ENCODE assay signal across 25 cellular contexts in genomic region chr9:78122631-78123030, GRCh38.
DNase-seq lines count a peak whose midpoint lies in the region; TF ChIP-seq lines count a peak whose summit lies in the region.
"Had no signal": no experiment of that assay in that cellular context is flagged by ENCODE, and none has a peak within 500 bp of the region (broad histone marks: within the 10 kb centered on the region; RNA-seq: fewer than 3 reads in every experiment).

No MANE protein-coding gene starts in this region.

- DNase-seq in MCF 10A (ENCODE audit: unreplicated experiment): peak; percentile 75
- DNase-seq in breast epithelium (ENCODE audit: low spot score in 2 of 2): no peak
- DNase-seq in RWPE1 (ENCODE audit: low spot score): peak; percentile 84
- peak; percentile 40 for DNase-seq in fibroblast of mammary gland (ENCODE audit: low read depth)
- DNase-seq in NCI-H128 (lab: John Stamatoyannopoulos, UW; ENCODE audit: unreplicated experiment): no peak
- no peak for DNase-seq in hepatic stellate cell (ENCODE audit: low spot score)
- no peak for DNase-seq in SHP77 (lab: John Stamatoyannopoulos, UW)
- DNase-seq in NCI-H2081 treated with DMSO at 0.1 percent for 48 hours (lab: John Stamatoyannopoulos, UW): no peak
- DNase-seq: activated T-cell treated with anti-CD3 and anti-CD28 coated beads, Interleukin-2, amount 50 U/mL, for 1 hour; amygdala; DMS79; foreskin melanocyte; KBM-7; NCI-H187 treated with DMSO at 0.1 percent for 48 hours; NCI-H2227 treated with DMSO at 0.1 percent for 48 hours; NCI-H748 treated with DMSO at 0.1 percent for 48 hours; small intestine; stimulated activated CD4-positive, alpha-beta T cell treated with anti-CD3 and anti-CD28 coated beads, Interleukin-2, amount 100 ng/mL, for 48 hours; stimulated activated naive CD4-positive, alpha-beta T cell treated with Interleukin-2 at 50 U/mL for 16 hours; T-cell; thyroid gland had no signal

- no TSS peak for BruUV-seq in MCF 10A (replicated peaks; lab: Mats Ljungman, UMichigan)

- intact Hi-C loops in MCF 10A (cut with micrococcal nuclease): loop anchor here (5.0 kb wide), 2 partner anchors 280 to 370 kb away; no protein-coding TSS in a partner anchor
- intact Hi-C loops in breast epithelium (cut with DNase I; ENCODE audit: low total_unique reads): no loop called here

- no peak for TF ChIP-seq CTCF in MCF 10A (IDR thresholded peaks at IDR 0.05; ENCODE audit: unreplicated experiment)
- no peak for TF ChIP-seq CTCF in breast epithelium (IDR thresholded peaks at IDR 0.05)
- no peak for TF ChIP-seq CTCF in RWPE1 (conservative IDR thresholded peaks at IDR 0.05; ENCODE audit: low read depth)
- no peak for TF ChIP-seq CTCF in fibroblast of mammary gland (conservative IDR thresholded peaks at IDR 0.05; ENCODE audit: control insufficient read depth, insufficient read depth, low read depth, low read length)

- H3K36me3 Mint-ChIP-seq in MCF 10A (ENCODE audit: insufficient read depth, unreplicated experiment): no peaks in the 10 kb centered on the region
- H3K36me3 Mint-ChIP-seq: T-cell had no signal

- no peaks in the 10 kb centered on the region for H3K27me3 ChIP-seq in breast epithelium
- H3K27me3 ChIP-seq: cardiac muscle cell, hepatocyte, thyroid gland had no signal

- H3K27me3 Mint-ChIP-seq in MCF 10A (ENCODE audit: insufficient read depth, unreplicated experiment): no peaks in the 10 kb centered on the region

- H3K4me1 Mint-ChIP-seq in MCF 10A (ENCODE audit: insufficient read depth, unreplicated experiment): peaks cover 30% of the 10 kb centered on the region

- H3K27ac ChIP-seq in breast epithelium (no peak overlapping the region), RWPE1 (no peak overlapping the region)
- H3K27ac ChIP-seq: cardiac muscle cell, hepatocyte, thyroid gland had no signal

- H3K4me3 ChIP-seq in breast epithelium: no peak overlapping the region
- no peak overlapping the region for H3K4me3 ChIP-seq in fibroblast of mammary gland (ENCODE audit: control insufficient read depth, low read depth, low read length)
- H3K4me3 ChIP-seq: cardiac muscle cell, HAP-1, hepatocyte, thyroid gland had no signal

- H3K36me3 ChIP-seq in breast epithelium: no peaks in the 10 kb centered on the region
- H3K36me3 ChIP-seq: cardiac muscle cell, HAP-1, thyroid gland had no signal

- no peak for TF ChIP-seq POLR2A in breast epithelium (IDR thresholded peaks at IDR 0.05)

- no peaks in the 10 kb centered on the region for H3K9me3 ChIP-seq in breast epithelium
- H3K9me3 ChIP-seq: HAP-1, thyroid gland had no signal

- no peak overlapping the region for H3K4me3 Mint-ChIP-seq in MCF 10A (ENCODE audit: unreplicated experiment)
- H3K4me3 Mint-ChIP-seq: B cell, T-cell had no signal

- H3K4me1 ChIP-seq in breast epithelium: no peaks in the 10 kb centered on the region
- H3K4me1 ChIP-seq: HAP-1, thyroid gland had no signal

- peaks cover 6% of the 10 kb centered on the region for H3K9me3 Mint-ChIP-seq in MCF 10A (ENCODE audit: unreplicated experiment)
- H3K9me3 Mint-ChIP-seq: T-cell had no signal

- peak overlapping the region; percentile 59 for H3K27ac Mint-ChIP-seq in MCF 10A (ENCODE audit: low read depth, unreplicated experiment)
- H3K27ac Mint-ChIP-seq: B cell, T-cell had no signal

- POLR2A ChIA-PET in MCF 10A (lab: Yijun Ruan, JAX): interaction anchor here (0.7 kb wide), 2 partner anchors 71 to 90 kb away, joined by 3 to 4 read pairs; no protein-coding TSS in a partner anchor
- POLR2A ChIA-PET in RWPE1 (lab: Yijun Ruan, JAX; ENCODE audit: low non-redundant PET): no interaction called here

- CTCF ChIA-PET in MCF 10A (lab: Yijun Ruan, JAX): interaction anchor here (0.7 to 5.9 kb wide), 9 partner anchors 12 to 287 kb away, joined by 3 to 46 read pairs (median 3); no protein-coding TSS in a partner anchor
- CTCF ChIA-PET in RWPE1 (lab: Yijun Ruan, JAX): interaction anchor here (0.7 kb wide), 1 partner anchor 249 kb away, joined by 3 read pairs; no protein-coding TSS in a partner anchor

Comparison
In these comparisons a context has a peak if more than half of its experiments do, and no peak if none do; other contexts are left out.
1. DNase-seq: peak in MCF 10A (single experiment), RWPE1 (single experiment) and fibroblast of mammary gland (single experiment); none in breast epithelium (0 of 2), NCI-H128 (single experiment), hepatic stellate cell (single experiment), SHP77 (0 of 2) and NCI-H2081 treated with DMSO at 0.1 percent for 48 hours (single experiment).